In the genomic region with DNA sequence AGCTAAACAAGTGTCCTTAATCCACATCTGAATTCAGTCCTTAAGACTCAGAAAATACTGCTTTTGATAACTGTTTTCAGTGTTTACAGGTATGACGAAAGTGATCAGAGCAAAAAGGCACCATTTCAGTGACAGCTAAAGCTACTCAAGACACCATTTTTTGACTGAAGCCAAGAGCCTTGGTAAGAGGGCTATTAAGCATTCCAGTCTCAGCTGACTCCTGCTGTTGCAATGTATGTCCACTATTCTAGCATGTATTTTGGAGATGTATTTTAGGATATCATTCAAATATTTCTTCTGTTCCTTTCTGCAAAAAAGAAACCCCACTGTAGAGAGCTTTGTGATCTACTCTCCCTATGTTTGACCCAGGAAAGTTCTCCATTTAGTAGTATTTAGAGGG, we compare ENCODE assay signal across 24 cellular contexts. TPM values are rescaled to one million over a fixed set of nuclear protein-coding genes. Genes with fewer than 3 reads are reported as not detected.
DNase-seq lines count a peak whose midpoint lies in the region; ATAC-seq, FAIRE-seq and TF ChIP-seq lines count a peak whose summit lies in the region.
"Had no signal": no experiment of that assay in that cellular context is flagged by ENCODE, and none has a peak within 500 bp of the region (broad histone marks: within the 10 kb centered on the region; RNA-seq: fewer than 3 reads in every experiment).

No MANE protein-coding gene starts in this region.

- RAD21 ChIA-PET in GM12878 (lab: Charles Lee; ENCODE audit: unreplicated experiment) = interaction anchor here (1.4 kb wide), 1 partner anchor 75 kb away, joined by 3 read pairs; no protein-coding TSS in a partner anchor

- no peaks in the 10 kb centered on the region; a peak in 2 of 4 replicates for H3K27me3 ChIP-seq in GM12878 (replicated peaks in 1 of 2; ENCODE audit: control insufficient read depth in 2 of 2, insufficient read depth in 2 of 2, low read length in 1 of 2)
- H3K27me3 ChIP-seq in MM.1S (replicated peaks; ENCODE audit: insufficient read depth, low read length) = no peaks in the 10 kb centered on the region

- ATAC-seq in GM12878 (no peak), T-helper 17 cell (no peak)
- ATAC-seq in stimulated activated memory B cell treated with anti-CD40 and anti-IgM and Interleukin-4, amounts not matched to agents 10 μg/mL and 1 μg/mL and 100 μg/mL, for 72 hours = no peak

- H3K9ac ChIP-seq in GM12878 (ENCODE audit: control insufficient read depth, insufficient read depth, low read length) (no peak overlapping the region), MM.1S (ENCODE audit: low read length) (no peak overlapping the region)

- H3K4me3 ChIP-seq in OCI-LY7 (ENCODE audit: low read depth, low read length, poor library complexity, severe bottlenecking) = no peak overlapping the region
- no peak overlapping the region for H3K4me3 ChIP-seq in GM12878
- no peak overlapping the region for H3K4me3 ChIP-seq in MM.1S (ENCODE audit: low read length)
- H3K4me3 ChIP-seq: HAP-1, MG63 had no signal

- BruUV-seq in OCI-LY7 (replicated peaks; lab: Mats Ljungman, UMichigan) = no TSS peak
- BruUV-seq in GM12878 (replicated peaks; lab: Mats Ljungman, UMichigan) = no TSS peak

- H3K4me1 Mint-ChIP-seq in stimulated activated memory B cell treated with anti-CD40 and anti-IgM and Interleukin-4, amounts not matched to agents 10 μg/mL and 1 μg/mL and 100 μg/mL, for 72 hours = peaks cover 68% of the 10 kb centered on the region
- H3K4me1 Mint-ChIP-seq in T-helper 17 cell = peaks cover 11% of the 10 kb centered on the region

- no peaks in the 10 kb centered on the region for H3K9me2 ChIP-seq in OCI-LY7 (ENCODE audit: insufficient read depth, low read length)
- H3K9me2 ChIP-seq in MM.1S (replicated peaks; ENCODE audit: insufficient read depth, low read length) = no peaks in the 10 kb centered on the region

- H3K36me3 ChIP-seq in OCI-LY7 (ENCODE audit: insufficient read depth, low read length) (peaks cover 30% of the 10 kb centered on the region), GM12878 (ENCODE audit: control insufficient read depth in 2 of 2, insufficient read depth in 2 of 2, low read length in 1 of 2) (no peaks in the 10 kb centered on the region; a peak in 1 of 4 replicates), MM.1S (replicated peaks; ENCODE audit: insufficient read depth, low read length) (no peaks in the 10 kb centered on the region)
- H3K36me3 ChIP-seq: HAP-1, MG63 had no signal

- in situ Hi-C loops in GM12878 (cut with MboI) = loop anchor here (10.0 kb wide), 1 partner anchor 458 kb away; a partner anchor contains a TSS

- no peak overlapping the region for H2AFZ ChIP-seq in OCI-LY7 (ENCODE audit: low read length)
- H2AFZ ChIP-seq in GM12878 (ENCODE audit: control insufficient read depth, low read depth, low read length) = no peak overlapping the region
- H2AFZ ChIP-seq in MM.1S (ENCODE audit: low read length) = no peak overlapping the region

- H3K27ac ChIP-seq in OCI-LY7 (ENCODE audit: low read depth, low read length, poor library complexity, severe bottlenecking) (no peak overlapping the region), GM12878 (ENCODE audit: control insufficient read depth, insufficient read depth) (no peak overlapping the region), MM.1S (ENCODE audit: low read length) (no peak overlapping the region)

- peaks cover 32% of the 10 kb centered on the region for H3K4me1 ChIP-seq in OCI-LY7 (ENCODE audit: insufficient read depth, low read length, poor library complexity, severe bottlenecking)
- H3K4me1 ChIP-seq in GM12878 (ENCODE audit: control insufficient read depth, insufficient read depth, low read length) = peaks cover 14% of the 10 kb centered on the region; the same call in 1 of the 2 replicates
- H3K4me1 ChIP-seq in MM.1S (ENCODE audit: low read length) = peaks cover 9% of the 10 kb centered on the region

- H4K20me1 ChIP-seq in OCI-LY7 (ENCODE audit: insufficient read depth, low read length) = no peaks in the 10 kb centered on the region
- no peaks in the 10 kb centered on the region for H4K20me1 ChIP-seq in GM12878 (ENCODE audit: control insufficient read depth, insufficient read depth)
- H4K20me1 ChIP-seq in MM.1S (ENCODE audit: insufficient read depth, low read length) = no peaks in the 10 kb centered on the region

- DNase-seq in GM19239 (ENCODE audit: insufficient read length, low spot score) = no peak
- DNase-seq in OCI-LY7 (ENCODE audit: low spot score) = no peak
- DNase-seq in GM12878 (ENCODE audit: low read depth, low spot score) = no peak
- no peak for DNase-seq in RPMI8226
- no peak for DNase-seq in T-helper 17 cell
- no peak for DNase-seq in MM.1S
- no peak for DNase-seq in T-helper 9 cell
- DNase-seq: AML-193; C1 segment of cervical spinal cord; CD8-positive, alpha-beta memory T cell; DMS 273 treated with DMSO at 0.1 percent for 48 hours; DMS79 treated with DMSO at 0.1 percent for 48 hours; GOT3; HFFc6; KG1; MG63; NCI-H2029; NCI-H526; SHP77 treated with DMSO at 0.1 percent for 48 hours had no signal

- H3K4me3 Mint-ChIP-seq in stimulated activated memory B cell treated with anti-CD40 and anti-IgM and Interleukin-4, amounts not matched to agents 10 μg/mL and 1 μg/mL and 100 μg/mL, for 72 hours = no peak overlapping the region
- H3K4me3 Mint-ChIP-seq in T-helper 17 cell = no peak overlapping the region
- H3K4me3 Mint-ChIP-seq: CD8-positive, alpha-beta memory T cell; HFFc6 had no signal

- H3K79me2 ChIP-seq in OCI-LY7 (ENCODE audit: insufficient read depth, low read depth, low read length) (peaks cover 22% of the 10 kb centered on the region), GM12878 (ENCODE audit: control insufficient read depth, insufficient read depth, low read length) (no peaks in the 10 kb centered on the region), MM.1S (ENCODE audit: low read length) (no peaks in the 10 kb centered on the region)

- POLR2A ChIA-PET in OCI-LY7 (lab: Charles Lee) (interaction anchor here (0.6 to 1.9 kb wide), 8 partner anchors 10 to 1688 kb away, joined by 3 to 8 read pairs (median 4); no protein-coding TSS in a partner anchor), GM12878 (lab: Charles Lee) (no interaction called here)

- CTCF ChIA-PET in OCI-LY7 (lab: Charles Lee; ENCODE audit: unreplicated experiment) = no interaction called here
- CTCF ChIA-PET in GM12878 (lab: Yijun Ruan, JAX) = interaction anchor here (0.7 to 1.7 kb wide), 3 partner anchors 19 to 90 kb away, joined by 3 to 4 read pairs (median 3); no protein-coding TSS in a partner anchor

- H3K27ac Mint-ChIP-seq in stimulated activated memory B cell treated with anti-CD40 and anti-IgM and Interleukin-4, amounts not matched to agents 10 μg/mL and 1 μg/mL and 100 μg/mL, for 72 hours = peak overlapping the region; percentile 86
- H3K27ac Mint-ChIP-seq in T-helper 17 cell = no peak overlapping the region
- H3K27ac Mint-ChIP-seq: CD8-positive, alpha-beta memory T cell; HFFc6 had no signal

- TF ChIP-seq RAD21 in GM12878 (IDR thresholded peaks at IDR 0.05; ENCODE audit: insufficient read depth, low read depth, low read length) = no peak

- no peak for TF ChIP-seq POLR2A in GM12878 (IDR thresholded peaks at IDR 0.05; ENCODE audit: low read depth, low read length)

- WGBS in GM12878 (ENCODE audit: insufficient coverage, insufficient replicate concordance, low lambda C conversion rate, missing lambda C conversion rate) = 94% methylated on average over 1 of the region's 1 CpG

- no peaks in the 10 kb centered on the region for H3K27me3 Mint-ChIP-seq in stimulated activated memory B cell treated with anti-CD40 and anti-IgM and Interleukin-4, amounts not matched to agents 10 μg/mL and 1 μg/mL and 100 μg/mL, for 72 hours
- peaks cover 38% of the 10 kb centered on the region for H3K27me3 Mint-ChIP-seq in T-helper 17 cell

- peaks cover 3% of the 10 kb centered on the region for H3K9me3 Mint-ChIP-seq in stimulated activated memory B cell treated with anti-CD40 and anti-IgM and Interleukin-4, amounts not matched to agents 10 μg/mL and 1 μg/mL and 100 μg/mL, for 72 hours
- H3K9me3 Mint-ChIP-seq: HFFc6 had no signal

- TF ChIP-seq EP300 in GM12878 (IDR thresholded peaks at IDR 0.05; ENCODE audit: borderline replicate concordance in 1 of 2, control insufficient read depth in 1 of 2, low read depth in 2 of 2, low read length in 2 of 2) = no peak

- FAIRE-seq in GM19239 (lab: Jason Lieb, UNC) (peak; percentile 23), GM12878 (lab: Jason Lieb, UNC) (peak; percentile 52)
- FAIRE-seq: A204.1, HTR-8/SVneo had no signal

- H3K4me2 ChIP-seq in OCI-LY7 (ENCODE audit: low read length) = 0 out of 2 replicates have a peak overlapping the region, but pooled peaks have one; percentile 13
- H3K4me2 ChIP-seq in GM12878 (ENCODE audit: control insufficient read depth, insufficient read depth) = no peak overlapping the region
- no peak overlapping the region for H3K4me2 ChIP-seq in MM.1S (ENCODE audit: low read depth, low read length)

- H3K36me3 Mint-ChIP-seq in stimulated activated memory B cell treated with anti-CD40 and anti-IgM and Interleukin-4, amounts not matched to agents 10 μg/mL and 1 μg/mL and 100 μg/mL, for 72 hours = peaks cover 65% of the 10 kb centered on the region
- peaks cover 6% of the 10 kb centered on the region for H3K36me3 Mint-ChIP-seq in T-helper 17 cell (ENCODE audit: low read depth)

- intact Hi-C loops in OCI-LY7 (cut with micrococcal nuclease; ENCODE audit: unreplicated experiment) (no loop called here), GM12878 (cut with micrococcal nuclease; ENCODE audit: unreplicated experiment) (no loop called here)

- TF ChIP-seq CTCF in OCI-LY7 (conservative IDR thresholded peaks at IDR 0.05; ENCODE audit: low read length) (no peak), GM12878 (IDR thresholded peaks at IDR 0.05 in 2 of 3, conservative IDR thresholded peaks at IDR 0.05 in 1 of 3; ENCODE audit: control insufficient read depth in 2 of 3, extremely low read depth in 1 of 3, insufficient read depth in 1 of 3, low read depth in 3 of 3, low read length in 3 of 3) (no peak), MM.1S (IDR thresholded peaks at IDR 0.05; ENCODE audit: low read length) (no peak)

- SMC1A ChIA-PET in GM12878 (lab: Charles Lee; ENCODE audit: uncharacterized antibody, unreplicated experiment) = interaction anchor here (0.9 to 1.5 kb wide), 3 partner anchors 15 to 91 kb away, joined by 3 to 10 read pairs (median 3); no protein-coding TSS in a partner anchor

- H3K9me3 ChIP-seq in OCI-LY7 (ENCODE audit: low read length) (peaks cover 8% of the 10 kb centered on the region; the same call in 1 of the 2 replicates), GM12878 (replicated peaks; ENCODE audit: control insufficient read depth, insufficient read depth, low read length) (peaks cover 4% of the 10 kb centered on the region), T-helper 17 cell (ENCODE audit: control insufficient read depth, low read length, poor library complexity, severe bottlenecking) (no peaks in the 10 kb centered on the region), MM.1S (replicated peaks; ENCODE audit: insufficient read depth, low read length) (no peaks in the 10 kb centered on the region)
- H3K9me3 ChIP-seq: HAP-1, MG63 had no signal

- H3F3A ChIP-seq in MM.1S (ENCODE audit: insufficient read depth, low read length) = peaks cover 31% of the 10 kb centered on the region

RNA-seq across cellular contexts. Expression of a gene that starts 4.2 kb away (rescaled TPM):
- 3.2 and 5.5 TPM in 2 replicates for total RNA-seq in OCI-LY7 (2014; rRNA removed; shearing (Covaris generic))
- total RNA-seq in OCI-LY7 (2022) = 10.4 and 14.2 TPM in 2 replicates
- 0.93 and 5.8 TPM in 2 replicates for total RNA-seq in GM12878 (2013; cell fraction: nucleolus; rRNA removed)
- 1.6 and 2.8 TPM in 2 replicates for total RNA-seq in GM12878 (2014; rRNA removed)
- 1.1 and 1.5 TPM in 2 replicates for total RNA-seq in GM12878 (2014; rRNA removed; fragmentation: Illumina TruSeq; extraction: Trizol)
- 1.2 and 2.4 TPM in 2 replicates for total RNA-seq in GM12878 (2021)
- 6.9 TPM for polyA plus RNA-seq in GM12878 (2011; ENCODE audit: low read depth)
- 0.50 and 0.68 TPM in 2 replicates for polyA plus RNA-seq in GM12878 (2011; rRNA removed)
- 0.13 and 0.35 TPM in 2 replicates for polyA plus RNA-seq in GM12878 (2011; cell fraction: cytosol; rRNA removed)
- 0.75 and 0.76 TPM in 2 replicates for polyA plus RNA-seq in GM12878 (2011; cell fraction: nucleus; rRNA removed)
- 7.0 and 7.2 TPM in 2 replicates for polyA plus RNA-seq in GM12878 (2012)
- 1.9 and 3.0 TPM in 2 replicates for polyA plus RNA-seq in GM12878 (2014; fragmentation: Illumina TruSeq; extraction: Trizol)
- 1 to 10 TPM; 4.4 to 5.9 TPM for polyA plus RNA-seq in GM12878 (2014; fragmentation: Nextera tagmentation; extraction: Ambion mirVana)
- 1.3 and 2.7 TPM in 2 replicates for polyA plus RNA-seq in GM12878 (2014; rRNA removed)
- 1 to 10 TPM; 1.4 to 2.2 TPM for polyA plus RNA-seq in GM12878 (2016; fragmentation: Nextera tagmentation; extraction: Ambion mirVana)
- 0.51 and 0.82 TPM in 2 replicates for polyA minus RNA-seq in GM12878 (2011; rRNA and poly(A)+ RNA removed)
- polyA minus RNA-seq in GM12878 (2011; cell fraction: cytosol; rRNA and poly(A)+ RNA removed) = not detected in 2 replicates
- 0.29 and 0.36 TPM in 2 replicates for polyA minus RNA-seq in GM12878 (2011; cell fraction: nucleus; rRNA and poly(A)+ RNA removed)
- 1 to 10 TPM in 1 of 2 donors, not detected in 1; 1.5 TPM for total RNA-seq in T-helper 17 cell
- total RNA-seq: HFFc6; T-helper 1 cell treated with Interleukin-12 subunit alpha and Interleukin-12 subunit beta and Interleukin-4 antibody, amounts not matched to agents 30 ng/mL and 1 ng/mL, for 36 hours had no signal

RNA-seq across cellular contexts. Expression of a gene that starts 16.8 kb away (rescaled TPM):
- total RNA-seq in OCI-LY7 (2014; rRNA removed; shearing (Covaris generic)) = 44.0 and 45.5 TPM in 2 replicates
- total RNA-seq in OCI-LY7 (2022) (72.1 and 74.6 TPM in 2 replicates), GM12878 (2014; rRNA removed) (66.3 and 68.6 TPM in 2 replicates), GM12878 (2014; rRNA removed; fragmentation: Illumina TruSeq; extraction: Trizol) (77.2 and 77.8 TPM in 2 replicates), GM12878 (2021) (75.6 and 78.1 TPM in 2 replicates), T-helper 17 cell (10 to 100 TPM; 13.9 to 18.5 TPM)
- 38.7 and 61.7 TPM in 2 replicates for total RNA-seq in GM12878 (2013; cell fraction: nucleolus; rRNA removed)
- polyA plus RNA-seq in GM12878 (2011; ENCODE audit: low read depth) = 71.7 TPM
- polyA plus RNA-seq in GM12878 (2011; rRNA removed) (74.6 and 84.9 TPM in 2 replicates), GM12878 (2014; fragmentation: Illumina TruSeq; extraction: Trizol) (75.3 and 83.4 TPM in 2 replicates), GM12878 (2014; fragmentation: Nextera tagmentation; extraction: Ambion mirVana) (10 to 100 TPM; 44.7 to 57.5 TPM), GM12878 (2014; rRNA removed) (72.9 and 82.5 TPM in 2 replicates), GM12878 (2016; fragmentation: Nextera tagmentation; extraction: Ambion mirVana) (100 to 1,000 TPM; 119 to 124 TPM)
- 44.5 and 50.5 TPM in 2 replicates for polyA plus RNA-seq in GM12878 (2011; cell fraction: cytosol; rRNA removed)
- 51.6 and 69.9 TPM in 2 replicates for polyA plus RNA-seq in GM12878 (2011; cell fraction: nucleus; rRNA removed)
- polyA plus RNA-seq in GM12878 (2012) = 57.1 and 76.8 TPM in 2 replicates
- 55.6 and 77.6 TPM in 2 replicates for polyA minus RNA-seq in GM12878 (2011; rRNA and poly(A)+ RNA removed)
- polyA minus RNA-seq in GM12878 (2011; cell fraction: cytosol; rRNA and poly(A)+ RNA removed) = 21.5 and 22.8 TPM in 2 replicates
- 15.5 and 27.2 TPM in 2 replicates for polyA minus RNA-seq in GM12878 (2011; cell fraction: nucleus; rRNA and poly(A)+ RNA removed)
